1 cellular context compared by ENCODE assay signal in the genomic region with DNA sequence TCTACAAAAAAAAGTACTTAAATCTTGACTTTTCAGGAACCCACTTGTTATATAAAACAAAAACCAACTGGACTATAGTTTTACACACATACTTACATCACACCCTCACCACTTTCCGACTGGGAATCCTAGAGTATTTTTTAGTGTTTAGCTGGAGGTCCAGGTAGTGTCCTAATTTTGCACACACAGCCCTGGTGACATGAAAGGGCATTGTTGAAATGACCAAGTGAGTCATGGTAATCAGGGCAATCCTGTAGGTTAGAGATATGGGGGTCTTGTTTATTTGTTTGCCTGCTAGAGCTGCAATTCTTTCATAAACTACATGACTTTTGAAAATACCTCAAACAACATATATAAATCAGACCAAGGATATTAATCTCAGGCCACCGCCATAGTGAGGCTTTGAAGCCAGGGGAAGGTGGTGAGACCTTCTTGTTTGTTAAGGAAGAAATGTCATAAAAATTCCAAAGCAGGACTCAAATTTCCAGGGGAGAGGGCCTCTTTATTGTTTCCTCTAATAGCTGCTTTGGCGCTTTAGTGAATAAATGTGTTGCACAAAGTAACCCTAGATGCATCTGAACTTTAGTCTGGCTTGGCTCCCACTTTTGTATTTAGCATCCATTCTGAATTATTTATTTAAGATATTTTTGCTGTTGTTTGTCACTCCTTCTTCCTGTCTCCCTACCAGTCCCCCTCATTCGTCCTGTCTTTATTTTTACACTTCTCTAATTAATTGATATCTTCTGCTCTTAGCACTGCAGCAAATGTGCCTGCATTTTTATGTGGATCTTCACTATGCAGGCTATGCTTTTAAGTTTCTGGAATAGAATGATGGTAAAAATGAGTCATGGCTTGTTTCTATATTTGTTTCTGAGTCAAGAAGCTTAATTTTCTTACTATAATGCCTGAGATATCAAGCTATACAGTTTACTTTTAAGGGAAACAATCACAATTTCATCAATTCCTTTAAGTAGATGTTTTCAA.
A peak's percentile ranks its signal among the peaks of the same experiment; 100 is the strongest.
TF ChIP-seq lines count a peak whose summit lies in the region.

No MANE protein-coding gene starts in this region.

TF ChIP-seq in HEK293, 187 proteins besides CTCF, POLR2A, EP300 and RAD21 (continued from another document):
- TF ChIP-seq ZNF626 (tag by site-specific recombination; IDR thresholded peaks at IDR 0.05) (no peak), SETDB1 (IDR thresholded peaks at IDR 0.05; ENCODE audit: insufficient read length, low read length) (no peak), ZNF48 (tag by site-specific recombination; IDR thresholded peaks at IDR 0.05) (no peak), ZNF660 (tag by site-specific recombination; IDR thresholded peaks at IDR 0.05) (no peak), OSR2 (tag by site-specific recombination; IDR thresholded peaks at IDR 0.05) (no peak), ZSCAN23 (tag by site-specific recombination; IDR thresholded peaks at IDR 0.05) (0 out of 2 replicates have a peak, but pooled peaks have one; percentile 54), WT1 (tag by site-specific recombination; IDR thresholded peaks at IDR 0.05) (peak; percentile 45; the same call in 1 of the 2 replicates), PRDM6 (tag by site-specific recombination; IDR thresholded peaks at IDR 0.05) (peak; percentile 58), ZNF704 (tag by site-specific recombination; IDR thresholded peaks at IDR 0.05) (no peak), GLIS2 (tag by site-specific recombination; IDR thresholded peaks at IDR 0.05) (no peak), ZNF140 (tag by site-specific recombination; IDR thresholded peaks at IDR 0.05) (no peak), ZNF558 (tag by site-specific recombination; IDR thresholded peaks at IDR 0.05) (no peak), ZNF335 (tag by site-specific recombination; conservative IDR thresholded peaks at IDR 0.05) (peak; percentile 14; the same call in 1 of the 2 replicates)
- TF ChIP-seq, protein P1, sequence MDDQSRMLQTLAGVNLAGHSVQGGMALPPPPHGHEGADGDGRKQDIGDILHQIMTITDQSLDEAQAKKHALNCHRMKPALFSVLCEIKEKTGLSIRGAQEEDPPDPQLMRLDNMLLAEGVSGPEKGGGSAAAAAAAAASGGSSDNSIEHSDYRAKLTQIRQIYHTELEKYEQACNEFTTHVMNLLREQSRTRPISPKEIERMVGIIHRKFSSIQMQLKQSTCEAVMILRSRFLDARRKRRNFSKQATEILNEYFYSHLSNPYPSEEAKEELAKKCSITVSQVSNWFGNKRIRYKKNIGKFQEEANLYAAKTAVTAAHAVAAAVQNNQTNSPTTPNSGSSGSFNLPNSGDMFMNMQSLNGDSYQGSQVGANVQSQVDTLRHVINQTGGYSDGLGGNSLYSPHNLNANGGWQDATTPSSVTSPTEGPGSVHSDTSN (CRISPR knock-in tag; IDR thresholded peaks at IDR 0.05): no peak
